12 cellular contexts compared by ENCODE assay signal in the genomic region with DNA sequence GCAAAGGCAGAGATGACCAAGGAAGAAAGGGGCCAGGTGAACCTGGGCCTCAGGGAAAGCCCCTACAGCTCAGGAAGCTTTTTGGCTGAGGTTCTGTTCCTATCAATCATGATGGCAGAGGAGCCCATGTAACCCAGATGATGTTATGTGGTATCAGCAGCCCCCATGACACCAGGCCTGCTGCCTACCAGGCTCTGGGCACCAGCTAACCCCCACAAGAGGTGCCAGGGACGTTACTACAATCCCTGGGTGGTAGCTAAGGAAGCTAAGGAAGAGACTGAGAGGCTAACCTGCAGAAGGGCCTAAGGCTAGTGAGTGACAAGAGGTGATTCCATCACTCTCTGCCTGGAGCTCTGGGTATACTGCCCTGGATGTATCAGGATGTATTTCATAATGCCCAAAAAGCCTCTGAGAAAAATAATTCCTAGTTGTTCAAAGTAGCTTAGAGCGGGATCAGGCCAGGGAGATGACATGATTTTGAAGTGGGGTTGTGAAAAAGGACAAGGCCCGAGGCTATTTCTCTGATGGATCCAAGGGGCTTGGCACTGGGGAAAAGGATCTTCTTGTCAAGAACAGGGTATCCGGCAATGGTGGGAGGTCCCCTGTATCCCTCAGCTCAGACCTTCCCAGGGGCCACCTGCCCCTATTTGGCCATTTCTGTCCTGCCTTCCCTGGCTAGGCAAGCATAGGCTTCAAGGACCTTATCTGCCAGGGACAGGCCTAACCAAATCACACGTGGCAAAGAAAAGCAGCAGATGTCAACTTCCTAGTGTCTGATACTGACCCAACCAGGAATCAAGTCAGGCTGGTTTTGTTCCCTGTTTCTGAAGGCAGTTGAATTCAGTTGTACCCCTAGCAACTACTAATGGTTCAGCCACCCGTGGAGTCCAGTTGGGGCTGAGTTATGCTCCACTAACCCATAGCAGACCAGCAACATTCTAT. TPM values are rescaled to one million over a fixed set of nuclear protein-coding genes. Genes with fewer than 3 reads are reported as not detected.
DNase-seq lines count a peak whose midpoint lies in the region; ATAC-seq and TF ChIP-seq lines count a peak whose summit lies in the region.
"Had no signal": no experiment of that assay in that cellular context is flagged by ENCODE, and none has a peak within 500 bp of the region (broad histone marks: within the 10 kb centered on the region; RNA-seq: fewer than 3 reads in every experiment).

No MANE protein-coding gene starts in this region.

- DNase-seq in stimulated activated naive CD8-positive, alpha-beta T cell treated with anti-CD3 and anti-CD28 coated beads, Interleukin-15, amount 100 ng/mL, for 72 hours = no peak
- no peak for DNase-seq in stimulated activated naive CD8-positive, alpha-beta T cell treated with anti-CD3 and anti-CD28 coated beads, Interleukin-15, Interleukin-2, amounts not matched to agents 100 U/mL and 50 U/mL, for 24 hours
- DNase-seq in WTC11 (ENCODE audit: low spot score) (no peak), kidney tubule cell (ENCODE audit: low spot score) (peak; percentile 58), DMS153 treated with DMSO at 0.1 percent for 48 hours (lab: John Stamatoyannopoulos, UW; ENCODE audit: unreplicated experiment) (no peak), NCI-H2029 (lab: John Stamatoyannopoulos, UW) (no peak)
- DNase-seq: islet precursor cell; occipital lobe; stimulated activated CD4-positive, alpha-beta T cell treated with anti-CD3 and anti-CD28 coated beads, Interleukin-2, amount 100 ng/mL, for 24 hours had no signal

- no peaks in the 10 kb centered on the region for H3K9me3 Mint-ChIP-seq in stimulated activated naive CD8-positive, alpha-beta T cell treated with anti-CD3 and anti-CD28 coated beads, Interleukin-15, amount 100 ng/mL, for 72 hours
- no peaks in the 10 kb centered on the region for H3K9me3 Mint-ChIP-seq in WTC11
- H3K9me3 Mint-ChIP-seq: T-helper 2 cell treated with Interferon-gamma antibody and Interleukin-4, amounts not matched to agents 5 μg/mL and 100 μg/mL, for 36 hours had no signal

- no peaks in the 10 kb centered on the region for H3K27me3 Mint-ChIP-seq in stimulated activated naive CD8-positive, alpha-beta T cell treated with anti-CD3 and anti-CD28 coated beads, Interleukin-15, amount 100 ng/mL, for 72 hours
- H3K27me3 Mint-ChIP-seq in WTC11 (ENCODE audit: low read depth) = no peaks in the 10 kb centered on the region

- POLR2A ChIA-PET in WTC11 (lab: Charles Lee) = no interaction called here

- H3K27ac Mint-ChIP-seq in stimulated activated naive CD8-positive, alpha-beta T cell treated with anti-CD3 and anti-CD28 coated beads, Interleukin-15, amount 100 ng/mL, for 72 hours = peak overlapping the region in 1 of 2 donors; percentile 88
- H3K27ac Mint-ChIP-seq in WTC11 = no peak overlapping the region
- H3K27ac Mint-ChIP-seq: T-helper 2 cell treated with Interferon-gamma antibody and Interleukin-4, amounts not matched to agents 5 μg/mL and 100 μg/mL, for 36 hours had no signal

- CTCF ChIA-PET in WTC11 (lab: Charles Lee) = interaction anchor here (1.0 to 6.7 kb wide), 4 partner anchors 96 to 162 kb away, joined by 5 to 55 read pairs (median 9); no protein-coding TSS in a partner anchor

- no peak for TF ChIP-seq CTCF in WTC11 (IDR thresholded peaks at IDR 0.05)

- ATAC-seq in stimulated activated naive CD8-positive, alpha-beta T cell treated with anti-CD3 and anti-CD28 coated beads, Interleukin-15, amount 100 ng/mL, for 72 hours = peak; percentile 30
- ATAC-seq in stimulated activated naive CD8-positive, alpha-beta T cell treated with anti-CD3 and anti-CD28 coated beads, Interleukin-15, Interleukin-2, amounts not matched to agents 100 U/mL and 50 U/mL, for 24 hours = no peak
- ATAC-seq in WTC11 (no peak), HG02798 (IDR thresholded peaks at IDR 0.05; ENCODE audit: poor library complexity, unreplicated experiment) (no peak), GM21360 (IDR thresholded peaks at IDR 0.05; ENCODE audit: unreplicated experiment) (no peak)

- H3K4me3 Mint-ChIP-seq in stimulated activated naive CD8-positive, alpha-beta T cell treated with anti-CD3 and anti-CD28 coated beads, Interleukin-15, amount 100 ng/mL, for 72 hours = no peak overlapping the region
- no peak overlapping the region for H3K4me3 Mint-ChIP-seq in WTC11
- H3K4me3 Mint-ChIP-seq: T-helper 2 cell treated with Interferon-gamma antibody and Interleukin-4, amounts not matched to agents 5 μg/mL and 100 μg/mL, for 36 hours had no signal

- H3K4me1 Mint-ChIP-seq in stimulated activated naive CD8-positive, alpha-beta T cell treated with anti-CD3 and anti-CD28 coated beads, Interleukin-15, amount 100 ng/mL, for 72 hours = peaks cover 62% of the 10 kb centered on the region
- H3K4me1 Mint-ChIP-seq in WTC11 = peaks cover 28% of the 10 kb centered on the region

- peaks cover 7% of the 10 kb centered on the region; the same call in 1 of the 2 replicates for H3K36me3 Mint-ChIP-seq in WTC11

TF ChIP-seq in WTC11, 78 proteins besides CTCF, POLR2A, EP300 and RAD21 (continues in another document):
- TF ChIP-seq, protein P1, sequence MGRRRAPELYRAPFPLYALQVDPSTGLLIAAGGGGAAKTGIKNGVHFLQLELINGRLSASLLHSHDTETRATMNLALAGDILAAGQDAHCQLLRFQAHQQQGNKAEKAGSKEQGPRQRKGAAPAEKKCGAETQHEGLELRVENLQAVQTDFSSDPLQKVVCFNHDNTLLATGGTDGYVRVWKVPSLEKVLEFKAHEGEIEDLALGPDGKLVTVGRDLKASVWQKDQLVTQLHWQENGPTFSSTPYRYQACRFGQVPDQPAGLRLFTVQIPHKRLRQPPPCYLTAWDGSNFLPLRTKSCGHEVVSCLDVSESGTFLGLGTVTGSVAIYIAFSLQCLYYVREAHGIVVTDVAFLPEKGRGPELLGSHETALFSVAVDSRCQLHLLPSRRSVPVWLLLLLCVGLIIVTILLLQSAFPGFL (CRISPR knock-in tag; IDR thresholded peaks at IDR 0.05; ENCODE audit: borderline replicate concordance) = no peak
- TF ChIP-seq ATF1 (CRISPR knock-in tag; IDR thresholded peaks at IDR 0.05) = no peak
- no peak for TF ChIP-seq CBFB (CRISPR knock-in tag; IDR thresholded peaks at IDR 0.05; ENCODE audit: low read depth)
- TF ChIP-seq, protein P2, sequence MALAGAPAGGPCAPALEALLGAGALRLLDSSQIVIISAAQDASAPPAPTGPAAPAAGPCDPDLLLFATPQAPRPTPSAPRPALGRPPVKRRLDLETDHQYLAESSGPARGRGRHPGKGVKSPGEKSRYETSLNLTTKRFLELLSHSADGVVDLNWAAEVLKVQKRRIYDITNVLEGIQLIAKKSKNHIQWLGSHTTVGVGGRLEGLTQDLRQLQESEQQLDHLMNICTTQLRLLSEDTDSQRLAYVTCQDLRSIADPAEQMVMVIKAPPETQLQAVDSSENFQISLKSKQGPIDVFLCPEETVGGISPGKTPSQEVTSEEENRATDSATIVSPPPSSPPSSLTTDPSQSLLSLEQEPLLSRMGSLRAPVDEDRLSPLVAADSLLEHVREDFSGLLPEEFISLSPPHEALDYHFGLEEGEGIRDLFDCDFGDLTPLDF (CRISPR knock-in tag; IDR thresholded peaks at IDR 0.05) = no peak
- TF ChIP-seq, protein P3, sequence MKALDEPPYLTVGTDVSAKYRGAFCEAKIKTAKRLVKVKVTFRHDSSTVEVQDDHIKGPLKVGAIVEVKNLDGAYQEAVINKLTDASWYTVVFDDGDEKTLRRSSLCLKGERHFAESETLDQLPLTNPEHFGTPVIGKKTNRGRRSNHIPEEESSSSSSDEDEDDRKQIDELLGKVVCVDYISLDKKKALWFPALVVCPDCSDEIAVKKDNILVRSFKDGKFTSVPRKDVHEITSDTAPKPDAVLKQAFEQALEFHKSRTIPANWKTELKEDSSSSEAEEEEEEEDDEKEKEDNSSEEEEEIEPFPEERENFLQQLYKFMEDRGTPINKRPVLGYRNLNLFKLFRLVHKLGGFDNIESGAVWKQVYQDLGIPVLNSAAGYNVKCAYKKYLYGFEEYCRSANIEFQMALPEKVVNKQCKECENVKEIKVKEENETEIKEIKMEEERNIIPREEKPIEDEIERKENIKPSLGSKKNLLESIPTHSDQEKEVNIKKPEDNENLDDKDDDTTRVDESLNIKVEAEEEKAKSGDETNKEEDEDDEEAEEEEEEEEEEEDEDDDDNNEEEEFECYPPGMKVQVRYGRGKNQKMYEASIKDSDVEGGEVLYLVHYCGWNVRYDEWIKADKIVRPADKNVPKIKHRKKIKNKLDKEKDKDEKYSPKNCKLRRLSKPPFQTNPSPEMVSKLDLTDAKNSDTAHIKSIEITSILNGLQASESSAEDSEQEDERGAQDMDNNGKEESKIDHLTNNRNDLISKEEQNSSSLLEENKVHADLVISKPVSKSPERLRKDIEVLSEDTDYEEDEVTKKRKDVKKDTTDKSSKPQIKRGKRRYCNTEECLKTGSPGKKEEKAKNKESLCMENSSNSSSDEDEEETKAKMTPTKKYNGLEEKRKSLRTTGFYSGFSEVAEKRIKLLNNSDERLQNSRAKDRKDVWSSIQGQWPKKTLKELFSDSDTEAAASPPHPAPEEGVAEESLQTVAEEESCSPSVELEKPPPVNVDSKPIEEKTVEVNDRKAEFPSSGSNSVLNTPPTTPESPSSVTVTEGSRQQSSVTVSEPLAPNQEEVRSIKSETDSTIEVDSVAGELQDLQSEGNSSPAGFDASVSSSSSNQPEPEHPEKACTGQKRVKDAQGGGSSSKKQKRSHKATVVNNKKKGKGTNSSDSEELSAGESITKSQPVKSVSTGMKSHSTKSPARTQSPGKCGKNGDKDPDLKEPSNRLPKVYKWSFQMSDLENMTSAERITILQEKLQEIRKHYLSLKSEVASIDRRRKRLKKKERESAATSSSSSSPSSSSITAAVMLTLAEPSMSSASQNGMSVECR (CRISPR knock-in tag; IDR thresholded peaks at IDR 0.05; ENCODE audit: borderline replicate concordance) = no peak
- no peak for TF ChIP-seq ZBTB21 (CRISPR knock-in tag; IDR thresholded peaks at IDR 0.05; ENCODE audit: borderline replicate concordance)
- TF ChIP-seq ELF4 (CRISPR knock-in tag; IDR thresholded peaks at IDR 0.05; ENCODE audit: low read depth) = no peak

RNA-seq across cellular contexts. Expression of a gene that starts 41.3 kb away (rescaled TPM):
- total RNA-seq in WTC11 (2021) = 60.3 to 63.7 TPM (median 62.7 TPM) in 3 replicates
